ENCODE assay signal across 8 cellular contexts in the genomic region with DNA sequence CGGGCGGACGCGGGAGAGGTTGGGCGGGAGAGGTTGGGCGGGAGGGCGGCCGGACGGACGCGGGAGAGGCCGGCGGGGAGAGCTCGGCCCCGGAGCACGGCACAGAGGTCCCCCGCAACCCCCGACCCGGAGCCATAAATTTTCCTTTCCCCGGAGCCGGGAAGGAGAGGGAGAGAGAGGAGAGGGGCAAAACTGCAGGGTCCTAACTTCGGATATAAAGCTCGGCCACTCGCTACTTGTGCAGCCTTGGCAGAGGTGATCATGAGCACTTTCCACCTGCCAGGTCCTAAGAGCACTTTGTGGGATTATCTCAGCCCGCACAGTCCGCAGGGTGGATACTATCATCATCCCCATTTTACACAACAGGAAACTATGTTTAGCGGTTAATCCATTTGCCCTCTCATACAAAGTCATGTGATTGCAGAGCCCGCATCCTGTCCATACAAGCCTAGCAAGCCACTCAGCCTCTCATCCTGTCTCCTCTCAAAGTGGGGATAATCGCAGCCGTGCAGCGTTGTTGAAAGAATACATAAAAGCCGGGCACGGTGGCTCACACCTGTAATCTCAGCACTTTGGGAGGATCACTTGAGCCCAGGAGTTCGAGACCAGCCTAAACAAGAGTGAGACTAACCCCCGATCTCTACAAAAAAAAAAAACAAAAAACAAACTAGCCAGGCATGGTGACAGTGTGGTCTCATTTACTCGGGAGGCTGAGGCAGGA. TPM values are rescaled to one million over a fixed set of nuclear protein-coding genes. Genes with fewer than 3 reads are reported as not detected.
DNase-seq lines count a peak whose midpoint lies in the region; ATAC-seq and TF ChIP-seq lines count a peak whose summit lies in the region.

No MANE protein-coding gene starts in this region.

- TF ChIP-seq CTCF in SK-N-SH (IDR thresholded peaks at IDR 0.05) (no peak), astrocyte of the cerebellum (IDR thresholded peaks at IDR 0.05; ENCODE audit: low read depth, low read length, missing control alignments) (no peak)

- H2AFZ ChIP-seq in SK-N-SH (ENCODE audit: low read depth) = peak overlapping the region; percentile 75

- ATAC-seq in GM21515 (IDR thresholded peaks at IDR 0.05; ENCODE audit: unreplicated experiment) = no peak

- peaks cover 22% of the 10 kb centered on the region for H3F3A ChIP-seq in SK-N-SH (replicated peaks; ENCODE audit: insufficient read depth)

- 26% methylated on average over 29 of the region's 36 CpGs for WGBS in SK-N-SH (ENCODE audit: low lambda C conversion rate)

- H3K4me1 ChIP-seq in SK-N-SH (ENCODE audit: control insufficient read depth in 1 of 2, insufficient read depth in 2 of 2, low read depth in 1 of 2, low read length in 1 of 2) (no peaks in the 10 kb centered on the region; a peak in 1 of 4 replicates), iPS-20b (ENCODE audit: insufficient read depth, low read length) (no peaks in the 10 kb centered on the region; the same call in 1 of the 2 replicates)

- H3K9me2 ChIP-seq in SK-N-SH = no peaks in the 10 kb centered on the region

- peak overlapping the region; percentile 61 to 85 for H3K27ac ChIP-seq in SK-N-SH (ENCODE audit: low read depth in 2 of 2, low read length in 1 of 2)
- H3K27ac ChIP-seq in iPS-20b (ENCODE audit: low read length) = peak overlapping the region; percentile 59

- H3K36me3 ChIP-seq in SK-N-SH (replicated peaks in 1 of 2; ENCODE audit: control insufficient read depth in 1 of 2, insufficient read depth in 2 of 2, low read length in 1 of 2) (no peaks in the 10 kb centered on the region), iPS-20b (ENCODE audit: insufficient read depth, low read depth, low read length) (no peaks in the 10 kb centered on the region)

- H3K79me2 ChIP-seq in SK-N-SH (ENCODE audit: insufficient read depth) = peaks cover 46% of the 10 kb centered on the region

- H3K4me3 ChIP-seq in SK-N-SH (ENCODE audit: low read depth in 2 of 2, low read length in 1 of 2) (peak overlapping the region; percentile 53 to 70), astrocyte of the cerebellum (ENCODE audit: low read depth, low read length) (peak overlapping the region; percentile 51), iPS-20b (ENCODE audit: low read length) (peak overlapping the region; percentile 84)

- H4K20me1 ChIP-seq in SK-N-SH (ENCODE audit: insufficient read depth) = no peaks in the 10 kb centered on the region

- TF ChIP-seq RAD21 in SK-N-SH (IDR thresholded peaks at IDR 0.05; ENCODE audit: low read length) = no peak

- peak overlapping the region; percentile 87 for H3K4me2 ChIP-seq in SK-N-SH

- in situ Hi-C loops in Caki2 (cut with HindIII; ENCODE audit: low pct_unique_long_range_greater_than_20kb, low sequenced_read_pairs) = no loop called here
- in situ Hi-C loops in astrocyte of the cerebellum (cut with HindIII; ENCODE audit: low sequenced_read_pairs) = no loop called here

- TF ChIP-seq EP300 in SK-N-SH (IDR thresholded peaks at IDR 0.05; ENCODE audit: borderline replicate concordance in 1 of 2, low read depth in 1 of 2, low read length in 1 of 2) = no peak

- peak overlapping the region; percentile 82 for H3K9ac ChIP-seq in SK-N-SH
- H3K9ac ChIP-seq in iPS-20b (ENCODE audit: low read depth, low read length) = peak overlapping the region; percentile 90

- peak; percentile 58 for DNase-seq in Caki2 (ENCODE audit: low read depth)
- peak; percentile 23 to 41 for DNase-seq in Kasumi-1 (lab: John Stamatoyannopoulos, UW)
- peak; percentile 65 for DNase-seq in SK-N-SH
- DNase-seq in astrocyte of the cerebellum (ENCODE audit: low read depth) = no peak
- peak; percentile 10 to 25 for DNase-seq in stimulated activated CD4-positive, alpha-beta T cell treated with anti-CD3 and anti-CD28 coated beads, Interleukin-12 subunit alpha, Interleukin-12 subunit beta, amount 100 ng/mL, for 24 hours (ENCODE audit: low read depth in 2 of 2)
- DNase-seq in SW 1271 (lab: John Stamatoyannopoulos, UW) = no peak

- POLR2A ChIA-PET in SK-N-SH (lab: Yijun Ruan, JAX) = interaction anchor here (0.5 to 3.4 kb wide), 4 partner anchors 9 to 274 kb away, joined by 3 to 14 read pairs (median 8); a partner anchor contains a TSS

- H3K27me3 ChIP-seq in SK-N-SH (ENCODE audit: insufficient read depth) (no peaks in the 10 kb centered on the region), iPS-20b (ENCODE audit: insufficient read depth, low read length) (no peaks in the 10 kb centered on the region)

- CTCF ChIA-PET in SK-N-SH (lab: Yijun Ruan, JAX) = interaction anchor here (1.5 kb wide), 1 partner anchor 174 kb away, joined by 3 read pairs; no protein-coding TSS in a partner anchor

- H3K9me3 ChIP-seq in SK-N-SH = no peaks in the 10 kb centered on the region
- no peaks in the 10 kb centered on the region for H3K9me3 ChIP-seq in iPS-20b (ENCODE audit: insufficient read depth, low read depth, low read length)

TF ChIP-seq in SK-N-SH, 30 proteins besides CTCF, POLR2A, EP300 and RAD21:
- TF ChIP-seq, protein P1, sequence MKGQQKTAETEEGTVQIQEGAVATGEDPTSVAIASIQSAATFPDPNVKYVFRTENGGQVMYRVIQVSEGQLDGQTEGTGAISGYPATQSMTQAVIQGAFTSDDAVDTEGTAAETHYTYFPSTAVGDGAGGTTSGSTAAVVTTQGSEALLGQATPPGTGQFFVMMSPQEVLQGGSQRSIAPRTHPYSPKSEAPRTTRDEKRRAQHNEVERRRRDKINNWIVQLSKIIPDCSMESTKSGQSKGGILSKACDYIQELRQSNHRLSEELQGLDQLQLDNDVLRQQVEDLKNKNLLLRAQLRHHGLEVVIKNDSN (IDR thresholded peaks at IDR 0.05; ENCODE audit: borderline replicate concordance, low read depth) = peak; percentile 69; the same call in 1 of the 2 replicates
- no peak for TF ChIP-seq EZH2phosphoT487 (IDR thresholded peaks at IDR 0.05; ENCODE audit: borderline replicate concordance, low read depth)
TF ChIP-seq in SK-N-SH: peak in this region for 1.

RNA-seq across cellular contexts. Expression of a gene that starts 0.8 kb away (rescaled TPM):
- total RNA-seq in Caki2 (2014; rRNA removed; shearing (Covaris generic); ENCODE audit: low replicate concordance) = 63.2 and 86.0 TPM in 2 replicates
- 47.6 and 48.8 TPM in 2 replicates for polyA plus RNA-seq in SK-N-SH (2012; rRNA removed)
- 19.9 and 29.3 TPM in 2 replicates for polyA plus RNA-seq in SK-N-SH (2012; cell fraction: cytosol; rRNA removed)
- 62.2 and 68.2 TPM in 2 replicates for polyA plus RNA-seq in SK-N-SH (2012; cell fraction: nucleus; rRNA removed)

RNA-seq across cellular contexts. Expression of a gene that starts 8.9 kb away (rescaled TPM):
- total RNA-seq in Caki2 (2014; rRNA removed; shearing (Covaris generic); ENCODE audit: low replicate concordance) = 57.3 and 81.4 TPM in 2 replicates
- polyA plus RNA-seq in SK-N-SH (2012; rRNA removed) = 30.1 and 31.6 TPM in 2 replicates
- 28.0 and 32.9 TPM in 2 replicates for polyA plus RNA-seq in SK-N-SH (2012; cell fraction: cytosol; rRNA removed)
- polyA plus RNA-seq in SK-N-SH (2012; cell fraction: nucleus; rRNA removed) = 43.2 and 49.8 TPM in 2 replicates

Comparison
In these comparisons a context has a peak if more than half of its experiments do, and no peak if none do; other contexts are left out.
1. DNase-seq: peak in Caki2 (single experiment), Kasumi-1 (2 of 2), SK-N-SH (single experiment) and stimulated activated CD4-positive, alpha-beta T cell treated with anti-CD3 and anti-CD28 coated beads, Interleukin-12 subunit alpha, Interleukin-12 subunit beta, amount 100 ng/mL, for 24 hours (2 of 2); none in astrocyte of the cerebellum (single experiment) and SW 1271 (0 of 2).
2. Peak in every context shown above with its lines, with median percentiles within 50 percentile points of each other: H3K4me3 ChIP-seq.